In genomic region chr17:21457051-21458026, GRCh38 we compare ENCODE assay signal across 8 cellular contexts.
A peak's percentile ranks its signal among the peaks of the same experiment; 100 is the strongest.
DNase-seq lines count a peak whose midpoint lies in the region; ATAC-seq, FAIRE-seq and TF ChIP-seq lines count a peak whose summit lies in the region.

No MANE protein-coding gene starts in this region.

- H3K4me3 ChIP-seq in trophoblast cell (ENCODE audit: low read depth, low read length) (no peak overlapping the region), upper lobe of left lung (no peak overlapping the region)

- H3K36me3 Mint-ChIP-seq in glutamatergic neuron (ENCODE audit: unreplicated experiment): no peaks in the 10 kb centered on the region

- WGBS in trophoblast cell (ENCODE audit: extremely low coverage, insufficient coverage, insufficient read length): no CpG with 5 or more reads among the region's 36 CpGs
- WGBS in upper lobe of left lung, 2 donors: 15 to 29% methylated on average over 13 to 35 of the region's 36 CpGs

- H4K12ac ChIP-seq in trophoblast cell (ENCODE audit: low read depth, low read length): no peak overlapping the region

- peaks cover 21% of the 10 kb centered on the region for H3K27me3 Mint-ChIP-seq in glutamatergic neuron (ENCODE audit: unreplicated experiment)

- no peak overlapping the region for H3K4ac ChIP-seq in trophoblast cell (ENCODE audit: low read depth, low read length)

- peak; percentile 72 for FAIRE-seq in H54 (lab: Jason Lieb, UNC)

- no peak overlapping the region for H2BK12ac ChIP-seq in trophoblast cell (ENCODE audit: low read length)

- TF ChIP-seq EP300 in upper lobe of left lung (IDR thresholded peaks at IDR 0.05): no peak

- H3K23ac ChIP-seq in trophoblast cell (ENCODE audit: low read length): no peak overlapping the region

- no peak overlapping the region for H3K18ac ChIP-seq in trophoblast cell (ENCODE audit: low read length)

- TF ChIP-seq CTCF in glutamatergic neuron (IDR thresholded peaks at IDR 0.05; ENCODE audit: partially characterized antibody, unreplicated experiment): peak; percentile 97
- peak; percentile 89 to 99 (median 94) for TF ChIP-seq CTCF in upper lobe of left lung (IDR thresholded peaks at IDR 0.05)

- no peaks in the 10 kb centered on the region for H3K79me2 ChIP-seq in trophoblast cell (ENCODE audit: control insufficient read depth, insufficient read depth, low read length, poor library complexity)

- H3K36me3 ChIP-seq in trophoblast cell (ENCODE audit: control insufficient read depth in 1 of 2, insufficient read depth in 2 of 2, low read length in 2 of 2): no peaks in the 10 kb centered on the region
- H3K36me3 ChIP-seq in upper lobe of left lung: no peaks in the 10 kb centered on the region

- no peak overlapping the region for H2AFZ ChIP-seq in trophoblast cell (ENCODE audit: insufficient read depth, low read length, poor library complexity)

- peaks cover 29% of the 10 kb centered on the region for H3K4me1 Mint-ChIP-seq in glutamatergic neuron (ENCODE audit: low read depth, unreplicated experiment)

- no peak overlapping the region for H3K14ac ChIP-seq in trophoblast cell (ENCODE audit: low read length)

- no peak overlapping the region for H2BK120ac ChIP-seq in trophoblast cell (ENCODE audit: insufficient read depth, low read length, poor library complexity)

- peaks cover 4 to 5% of the 10 kb centered on the region in 2 experiments for H3K4me1 ChIP-seq in trophoblast cell (ENCODE audit: control insufficient read depth in 1 of 2, insufficient read depth in 2 of 2, low read length in 2 of 2)
- peaks cover 12 to 21% (median 17%) of the 10 kb centered on the region in 4 donors for H3K4me1 ChIP-seq in upper lobe of left lung

- H3K4me3 Mint-ChIP-seq in glutamatergic neuron (ENCODE audit: unreplicated experiment): no peak overlapping the region

- no peak overlapping the region for H4K91ac ChIP-seq in trophoblast cell (ENCODE audit: low read depth, low read length)

- no peak overlapping the region for H4K8ac ChIP-seq in trophoblast cell (ENCODE audit: low read depth, low read length)

- no peak overlapping the region for H2AK5ac ChIP-seq in trophoblast cell (ENCODE audit: low read length)

- TF ChIP-seq POLR2A in H54 (IDR thresholded peaks at IDR 0.05; ENCODE audit: low read depth, low read length) (no peak), upper lobe of left lung (IDR thresholded peaks at IDR 0.05) (no peak)

- DNase-seq in EL (peak; percentile 94), H54 (ENCODE audit: insufficient read length, low spot score) (peak; percentile 82), M059J (ENCODE audit: low read depth) (peak; percentile 93), SK-N-DZ (ENCODE audit: low spot score) (peak; percentile 79), glutamatergic neuron (peak; percentile 98), trophoblast cell (peak; percentile 85 to 95), upper lobe of left lung (peak; percentile 94 to 98)
- DNase-seq in activated naive CD4-positive, alpha-beta T cell treated with Interleukin-2 at 50 U/mL for 16 hours: peak; percentile 93

- no peak overlapping the region for H3K27ac ChIP-seq in trophoblast cell (ENCODE audit: low read depth, low read length)
- H3K27ac ChIP-seq in upper lobe of left lung: peak overlapping the region in 1 of 4 donors; percentile 32

- H3K9me3 ChIP-seq in trophoblast cell (ENCODE audit: insufficient read depth, low read depth, low read length) (peaks cover 7% of the 10 kb centered on the region), upper lobe of left lung (no peaks in the 10 kb centered on the region)

- peak; percentile 94 to 95 for ATAC-seq in upper lobe of left lung (ENCODE audit: low FRiP score in 2 of 2)

- H3K9ac ChIP-seq in trophoblast cell (ENCODE audit: low read length): no peak overlapping the region

- no peak overlapping the region for H3K27ac Mint-ChIP-seq in glutamatergic neuron (ENCODE audit: unreplicated experiment)

- H3K79me1 ChIP-seq in trophoblast cell (ENCODE audit: low read length): no peaks in the 10 kb centered on the region

- H3K9me3 Mint-ChIP-seq in glutamatergic neuron (ENCODE audit: unreplicated experiment): peaks cover 25% of the 10 kb centered on the region

- H3K27me3 ChIP-seq in trophoblast cell (ENCODE audit: insufficient read depth, low read length) (peaks cover 4% of the 10 kb centered on the region), upper lobe of left lung (no peaks in the 10 kb centered on the region)

- no peak overlapping the region for H3K4me2 ChIP-seq in trophoblast cell (ENCODE audit: low read length)

- H2BK5ac ChIP-seq in trophoblast cell (ENCODE audit: low read depth, low read length, poor library complexity): no peak overlapping the region
